In the genomic region with DNA sequence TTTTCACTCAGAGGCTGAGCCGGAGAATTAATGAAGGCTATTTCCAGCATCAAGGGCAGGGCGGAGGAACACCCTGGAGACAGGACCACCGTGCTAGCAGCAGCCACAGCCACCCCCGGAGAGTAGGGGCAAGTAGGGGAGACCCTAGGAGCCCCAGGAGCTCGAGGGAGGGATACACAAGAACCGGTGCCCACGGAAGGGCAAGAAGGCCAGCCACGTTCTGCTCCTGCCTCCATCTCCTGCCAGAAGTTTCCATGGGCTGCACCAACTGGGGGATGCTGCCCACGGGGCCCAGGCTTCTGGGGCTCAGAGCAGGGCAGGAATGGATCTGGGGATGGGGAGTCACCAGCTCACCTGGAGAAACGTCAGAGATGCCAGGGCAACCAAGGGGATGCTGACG, we compare ENCODE assay signal across 35 cellular contexts.
"Had no signal": no experiment of that assay in that cellular context is flagged by ENCODE, and none has a peak within 500 bp of the region (broad histone marks: within the 10 kb centered on the region; RNA-seq: fewer than 3 reads in every experiment).

No MANE protein-coding gene starts in this region.

- H3K36me3 Mint-ChIP-seq: activated naive CD8-positive, alpha-beta T cell had no signal

- H3K4me3 Mint-ChIP-seq: activated B cell treated with CpG ODN at 0.5 μM for 24 hours; activated CD8-positive, alpha-beta T cell treated with anti-CD3 and anti-CD28 coated beads for 36 hours; activated naive CD8-positive, alpha-beta T cell; activated T-cell treated with anti-CD3 and anti-CD28 coated beads, Interleukin-2, amount 50 U/mL, for 4 hours; activated T-helper 17 cell treated with anti-CD3 and anti-CD28 coated beads, Interleukin-2, amount 50 U/mL, for 72 hours; central memory CD8-positive, alpha-beta T cell; effector memory CD8-positive, alpha-beta T cell; T-helper 17 cell; T-helper 2 cell treated with Interferon-gamma antibody and Interleukin-4, amounts not matched to agents 5 μg/mL and 100 μg/mL, for 36 hours had no signal

- ATAC-seq: activated CD4-positive, CD25-positive, alpha-beta regulatory T cell treated with anti-CD3 and anti-CD28 coated beads, Interleukin-2, amount 50 U/mL, for 24 hours; activated CD8-positive, alpha-beta T cell treated with anti-CD3 and anti-CD28 coated beads for 36 hours; activated T-cell treated with anti-CD3 and anti-CD28 coated beads, Interleukin-2, amount 50 U/mL, for 4 hours; activated T-helper 17 cell treated with anti-CD3 and anti-CD28 coated beads, Interleukin-2, amount 50 U/mL, for 72 hours; effector memory CD8-positive, alpha-beta T cell; foreskin keratinocyte; gastrocnemius medialis; T-helper 17 cell had no signal

- H3K4me1 ChIP-seq: esophagus muscularis mucosa, foreskin keratinocyte, gastrocnemius medialis had no signal

- H3K4me1 Mint-ChIP-seq: activated B cell treated with CpG ODN at 0.5 μM for 24 hours; activated T-helper 17 cell treated with anti-CD3 and anti-CD28 coated beads, Interleukin-2, amount 50 U/mL, for 72 hours; central memory CD8-positive, alpha-beta T cell; T-helper 17 cell had no signal

- H3K9me3 Mint-ChIP-seq: activated B cell treated with CpG ODN at 0.5 μM for 24 hours; activated CD8-positive, alpha-beta T cell treated with anti-CD3 and anti-CD28 coated beads for 36 hours; activated T-cell treated with anti-CD3 and anti-CD28 coated beads, Interleukin-2, amount 50 U/mL, for 4 hours; activated T-helper 17 cell treated with anti-CD3 and anti-CD28 coated beads, Interleukin-2, amount 50 U/mL, for 72 hours; central memory CD8-positive, alpha-beta T cell; effector memory CD8-positive, alpha-beta T cell; T-helper 2 cell treated with Interferon-gamma antibody and Interleukin-4, amounts not matched to agents 5 μg/mL and 100 μg/mL, for 36 hours had no signal

- FAIRE-seq: astrocyte, bronchial epithelial cell, colon had no signal

- H3K27ac ChIP-seq: brain microvascular endothelial cell, esophagus muscularis mucosa, foreskin keratinocyte, gastrocnemius medialis, WERI-Rb-1 had no signal

- H3K27me3 Mint-ChIP-seq: activated B cell treated with CpG ODN at 0.5 μM for 24 hours; activated CD8-positive, alpha-beta T cell treated with anti-CD3 and anti-CD28 coated beads for 36 hours; activated naive CD8-positive, alpha-beta T cell had no signal

- H3K27ac Mint-ChIP-seq: activated B cell treated with CpG ODN at 0.5 μM for 24 hours; activated CD8-positive, alpha-beta T cell treated with anti-CD3 and anti-CD28 coated beads for 36 hours; activated naive CD8-positive, alpha-beta T cell; activated T-helper 17 cell treated with anti-CD3 and anti-CD28 coated beads, Interleukin-2, amount 50 U/mL, for 72 hours; effector memory CD8-positive, alpha-beta T cell; T-helper 17 cell; T-helper 2 cell treated with Interferon-gamma antibody and Interleukin-4, amounts not matched to agents 5 μg/mL and 100 μg/mL, for 36 hours had no signal

- DNase-seq: activated B cell treated with CpG ODN at 0.5 μM for 24 hours; activated CD4-positive, alpha-beta T cell treated with anti-CD3 and anti-CD28 coated beads for 48 hours; activated CD4-positive, alpha-beta T cell treated with anti-CD3 and anti-CD28 coated beads, Interleukin-2, amount 50 U/mL, for 1 hour; activated CD4-positive, alpha-beta T cell treated with anti-CD3 and anti-CD28 coated beads, Interleukin-2, amount 50 U/mL, for 48 hours; activated CD8-positive, alpha-beta memory T cell treated with anti-CD3 and anti-CD28 coated beads for 24 hours; activated CD8-positive, alpha-beta T cell treated with anti-CD3 and anti-CD28 coated beads for 36 hours; activated effector memory CD4-positive, alpha-beta T cell treated with Interleukin-2 at 50 U/mL for 16 hours; activated gamma-delta T cell treated with Interleukin-2 at 50 U/mL for 16 hours; activated naive CD4-positive, alpha-beta T cell treated with anti-CD3 and anti-CD28 coated beads, Interleukin-2, amount 50 U/mL, for 16 hours; activated naive CD4-positive, alpha-beta T cell treated with Interleukin-2 at 50 U/mL for 16 hours; activated T-cell treated with anti-CD3 and anti-CD28 coated beads, Interleukin-2, amount 50 U/mL, for 4 hours; amniotic stem cell; anterior cingulate cortex; brain microvascular endothelial cell; cortex of kidney; dermis blood vessel endothelial cell; effector CD4-positive, alpha-beta T cell; effector memory CD8-positive, alpha-beta T cell; erythroblast; foreskin keratinocyte; gastrocnemius medialis; glutamatergic neuron; T-helper 1 cell; T-helper 17 cell; T1000; WERI-Rb-1 had no signal

- H3K9me3 ChIP-seq: esophagus muscularis mucosa, gastrocnemius medialis had no signal

- H3K4me3 ChIP-seq: esophagus muscularis mucosa, gastrocnemius medialis had no signal

- H3K27me3 ChIP-seq: brain microvascular endothelial cell, foreskin keratinocyte had no signal

- H3K36me3 ChIP-seq: brain microvascular endothelial cell, esophagus muscularis mucosa, gastrocnemius medialis, WERI-Rb-1 had no signal
